1 cellular context compared by ENCODE assay signal in genomic region chr10:77922551-77923179, GRCh38.
TF ChIP-seq lines count a peak whose summit lies in the region.

No MANE protein-coding gene starts in this region.

TF ChIP-seq in IMR-90, 13 proteins besides CTCF, POLR2A, EP300 and RAD21:
- no peak for TF ChIP-seq ELK1 (IDR thresholded peaks at IDR 0.05; ENCODE audit: borderline replicate concordance, low read depth, low read length)
- TF ChIP-seq CEBPB (IDR thresholded peaks at IDR 0.05; ENCODE audit: low read depth, low read length), result no peak
- no peak for TF ChIP-seq RCOR1 (IDR thresholded peaks at IDR 0.05; ENCODE audit: insufficient replicate concordance, low read length)
- no peak for TF ChIP-seq RFX5 (IDR thresholded peaks at IDR 0.05; ENCODE audit: low read depth, low read length)
- no peak for TF ChIP-seq SMC3 (IDR thresholded peaks at IDR 0.05; ENCODE audit: low read depth, low read length)
- TF ChIP-seq MXI1 (IDR thresholded peaks at IDR 0.05; ENCODE audit: borderline replicate concordance, low read depth, low read length), result no peak
- TF ChIP-seq CHD1 (IDR thresholded peaks at IDR 0.05; ENCODE audit: low read depth, low read length), result no peak
- no peak for TF ChIP-seq MAFK (IDR thresholded peaks at IDR 0.05; ENCODE audit: low read depth, low read length)
- no peak for TF ChIP-seq USF2 (IDR thresholded peaks at IDR 0.05; ENCODE audit: low read depth, low read length)
- no peak for TF ChIP-seq BHLHE40 (IDR thresholded peaks at IDR 0.05; ENCODE audit: low read depth, low read length)
- TF ChIP-seq FOS (IDR thresholded peaks at IDR 0.05; ENCODE audit: low read depth, low read length), result no peak
- TF ChIP-seq NFE2L2 (IDR thresholded peaks at IDR 0.05; ENCODE audit: low read depth, low read length), result no peak
- TF ChIP-seq MAZ (IDR thresholded peaks at IDR 0.05; ENCODE audit: borderline replicate concordance, low read depth, low read length), result no peak
